18 cellular contexts compared by ENCODE assay signal in the genomic region with DNA sequence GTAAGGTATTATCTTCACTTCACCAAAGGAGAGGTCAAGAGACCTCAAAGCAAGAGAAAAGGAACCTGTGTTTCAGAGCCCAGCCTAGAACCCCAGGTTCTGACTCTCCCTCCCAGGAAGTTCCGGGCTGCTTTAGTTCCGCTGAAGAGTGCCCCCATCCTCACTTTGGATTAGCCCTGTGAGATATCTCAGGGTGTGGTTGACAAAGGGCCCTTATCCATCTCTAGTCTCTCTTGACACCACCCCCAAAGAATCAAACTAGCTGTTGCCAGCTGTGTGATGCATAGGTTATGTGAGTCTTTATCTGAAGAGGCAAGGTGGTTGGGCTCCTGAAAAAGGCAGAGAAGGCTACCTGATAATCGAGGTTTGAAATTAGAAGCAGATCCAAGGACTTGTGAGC. TPM values are rescaled to one million over a fixed set of nuclear protein-coding genes. Genes with fewer than 3 reads are reported as not detected.
DNase-seq lines count a peak whose midpoint lies in the region; ATAC-seq, FAIRE-seq and TF ChIP-seq lines count a peak whose summit lies in the region.
"Had no signal": no experiment of that assay in that cellular context is flagged by ENCODE, and none has a peak within 500 bp of the region (broad histone marks: within the 10 kb centered on the region; RNA-seq: fewer than 3 reads in every experiment).

No MANE protein-coding gene starts in this region.

- H3K27me3 Mint-ChIP-seq in CD4-positive, CD25-positive, alpha-beta regulatory T cell: no peaks in the 10 kb centered on the region
- H3K27me3 Mint-ChIP-seq: CD8-positive, alpha-beta memory T cell had no signal

- H3K9me3 ChIP-seq in CD4-positive, CD25-positive, alpha-beta regulatory T cell (ENCODE audit: control insufficient read depth in 2 of 2, low read length in 2 of 2): no peaks in the 10 kb centered on the region
- no peaks in the 10 kb centered on the region for H3K9me3 ChIP-seq in K562 (replicated peaks; ENCODE audit: control insufficient read depth, insufficient read depth, low read depth, low read length)
- no peaks in the 10 kb centered on the region for H3K9me3 ChIP-seq in body of pancreas
- H3K9me3 ChIP-seq: BE2C, Caco-2 had no signal

- no peaks in the 10 kb centered on the region for H3K9me3 Mint-ChIP-seq in CD4-positive, CD25-positive, alpha-beta regulatory T cell
- H3K9me3 Mint-ChIP-seq in stimulated activated effector memory CD8-positive, alpha-beta T cell treated with anti-CD3 and anti-CD28 coated beads, Interleukin-12 subunit alpha, Interleukin-12 subunit beta, amount 100 ng/mL, for 72 hours: no peaks in the 10 kb centered on the region
- H3K9me3 Mint-ChIP-seq: CD8-positive, alpha-beta memory T cell had no signal

- intact Hi-C loops in K562 (cut with micrococcal nuclease) (no loop called here), body of pancreas (cut with DNase I) (no loop called here)

- H3K4me2 ChIP-seq in K562 (ENCODE audit: insufficient read depth, low read length): peak overlapping the region; percentile 2; the same call in 1 of the 2 replicates

- no peak overlapping the region for H2AFZ ChIP-seq in K562 (ENCODE audit: low read depth, low read length)

- H3K27ac ChIP-seq in CD4-positive, CD25-positive, alpha-beta regulatory T cell (ENCODE audit: insufficient read depth, low read length, poor library complexity, severe bottlenecking): no peak overlapping the region
- no peak overlapping the region for H3K27ac ChIP-seq in K562 (ENCODE audit: extremely low read depth, low read depth, low read length)
- H3K27ac ChIP-seq in body of pancreas: no peak overlapping the region
- H3K27ac ChIP-seq: C4-2B had no signal

- H4K20me1 ChIP-seq in K562 (replicated peaks; ENCODE audit: control insufficient read depth, insufficient read depth, low read length): peaks cover 9% of the 10 kb centered on the region; the same call in 1 of the 2 replicates

- TF ChIP-seq CTCF in K562 (IDR thresholded peaks at IDR 0.05 in 2 of 3, conservative IDR thresholded peaks at IDR 0.05 in 1 of 3; ENCODE audit: insufficient read depth in 2 of 3, low read depth in 1 of 3, low read length in 3 of 3): no peak
- TF ChIP-seq CTCF in body of pancreas (IDR thresholded peaks at IDR 0.05): no peak

- POLR2A ChIA-PET in K562 (lab: Yijun Ruan, JAX): interaction anchor here (1.0 to 2.9 kb wide), 5 partner anchors 8 to 20 kb away, joined by 3 to 17 read pairs (median 8); a partner anchor contains a TSS

- no peak overlapping the region for H3K4me3 Mint-ChIP-seq in CD4-positive, CD25-positive, alpha-beta regulatory T cell
- no peak overlapping the region for H3K4me3 Mint-ChIP-seq in stimulated activated effector memory CD8-positive, alpha-beta T cell treated with anti-CD3 and anti-CD28 coated beads, Interleukin-12 subunit alpha, Interleukin-12 subunit beta, amount 100 ng/mL, for 72 hours
- H3K4me3 Mint-ChIP-seq: CD8-positive, alpha-beta memory T cell had no signal

- no peak for ATAC-seq in CD4-positive, CD25-positive, alpha-beta regulatory T cell (ENCODE audit: low read depth in 2 of 2)
- peak; percentile 77 for ATAC-seq in K562
- ATAC-seq in stimulated activated effector memory CD8-positive, alpha-beta T cell treated with anti-CD3 and anti-CD28 coated beads, Interleukin-12 subunit alpha, Interleukin-12 subunit beta, amount 100 ng/mL, for 72 hours: no peak
- ATAC-seq in body of pancreas: no peak
- no peak for ATAC-seq in stimulated activated naive CD8-positive, alpha-beta T cell treated with anti-CD3 and anti-CD28 coated beads, Interleukin-15, Interleukin-2, amounts not matched to agents 100 U/mL and 50 U/mL, for 24 hours
- ATAC-seq: HepG2 had no signal

- BruUV-seq in K562 (replicated peaks; lab: Mats Ljungman, UMichigan): no TSS peak

- H3K4me3 ChIP-seq in CD4-positive, CD25-positive, alpha-beta regulatory T cell (ENCODE audit: low read depth, low read length): no peak overlapping the region
- H3K4me3 ChIP-seq in K562 (no peak overlapping the region), body of pancreas (no peak overlapping the region)

- H3K27me3 ChIP-seq in CD4-positive, CD25-positive, alpha-beta regulatory T cell (ENCODE audit: control insufficient read depth, insufficient read depth, low read length): no peaks in the 10 kb centered on the region
- no peaks in the 10 kb centered on the region for H3K27me3 ChIP-seq in K562 (ENCODE audit: control insufficient read depth in 2 of 2, insufficient read depth in 2 of 2, low read length in 2 of 2)
- H3K27me3 ChIP-seq in body of pancreas: no peaks in the 10 kb centered on the region
- H3K27me3 ChIP-seq: BE2C had no signal

- no peak for TF ChIP-seq RAD21 in K562 (CRISPR knock-in tag; conservative IDR thresholded peaks at IDR 0.05 in 1 of 2, IDR thresholded peaks at IDR 0.05 in 1 of 2)

- TF ChIP-seq POLR2A in K562 (conservative IDR thresholded peaks at IDR 0.05) (no peak), body of pancreas (IDR thresholded peaks at IDR 0.05) (no peak)

- TF ChIP-seq EP300 in K562 (IDR thresholded peaks at IDR 0.05; ENCODE audit: low read length): no peak

- CTCF ChIA-PET in K562 (lab: Yijun Ruan, JAX; ENCODE audit: low intra/inter-chr PET ratio): no interaction called here

- H3K27ac Mint-ChIP-seq in CD4-positive, CD25-positive, alpha-beta regulatory T cell: peak overlapping the region in 2 of 3 donors; percentile 52 to 71
- peak overlapping the region; percentile 7 for H3K27ac Mint-ChIP-seq in stimulated activated effector memory CD8-positive, alpha-beta T cell treated with anti-CD3 and anti-CD28 coated beads, Interleukin-12 subunit alpha, Interleukin-12 subunit beta, amount 100 ng/mL, for 72 hours

- H3K9me1 ChIP-seq in K562 (ENCODE audit: control insufficient read depth, insufficient read depth, low read length): peaks cover 8% of the 10 kb centered on the region

- in situ Hi-C loops in K562 (cut with MboI): no loop called here

- H3K36me3 ChIP-seq in CD4-positive, CD25-positive, alpha-beta regulatory T cell (ENCODE audit: control insufficient read depth, insufficient read depth, low read length): peaks cover 67% of the 10 kb centered on the region
- H3K36me3 ChIP-seq in K562 (ENCODE audit: control insufficient read depth, insufficient read depth, low read length) (peaks cover 67% of the 10 kb centered on the region), body of pancreas (replicated peaks in 1 of 2; ENCODE audit: insufficient read depth in 1 of 2, low read depth in 2 of 2) (peaks cover 6 to 26% of the 10 kb centered on the region in 2 donors)

- H3K9ac ChIP-seq in K562 (ENCODE audit: insufficient read depth in 1 of 2, low read depth in 2 of 2, low read length in 2 of 2): no peak overlapping the region

- H3K4me1 ChIP-seq in CD4-positive, CD25-positive, alpha-beta regulatory T cell (ENCODE audit: control insufficient read depth, insufficient read depth, low read length, poor library complexity, severe bottlenecking): no peaks in the 10 kb centered on the region
- peaks cover 7 to 21% of the 10 kb centered on the region in 2 experiments for H3K4me1 ChIP-seq in K562 (replicated peaks in 1 of 2; ENCODE audit: control insufficient read depth in 2 of 2, insufficient read depth in 2 of 2, low read length in 2 of 2)
- H3K4me1 ChIP-seq in body of pancreas: no peaks in the 10 kb centered on the region
- H3K4me1 ChIP-seq: BE2C had no signal

- WGBS in K562 (ENCODE audit: insufficient coverage, low coverage, missing lambda C conversion rate): 6% methylated on average over 3 of the region's 3 CpGs
- WGBS in body of pancreas, 2 donors: 83% methylated on average over 3 of the region's 3 CpGs

- FAIRE-seq in K562 (lab: Jason Lieb, UNC): peak; percentile 70
- FAIRE-seq: A204.1, GM12892, HepG2, HTR-8/SVneo had no signal

- H3K79me2 ChIP-seq in K562 (ENCODE audit: control insufficient read depth, insufficient read depth, low read length): no peaks in the 10 kb centered on the region

- peaks cover 49% of the 10 kb centered on the region for H3K36me3 Mint-ChIP-seq in CD4-positive, CD25-positive, alpha-beta regulatory T cell
- H3K36me3 Mint-ChIP-seq in stimulated activated effector memory CD8-positive, alpha-beta T cell treated with anti-CD3 and anti-CD28 coated beads, Interleukin-12 subunit alpha, Interleukin-12 subunit beta, amount 100 ng/mL, for 72 hours: peaks cover 70% of the 10 kb centered on the region

- H3K4me1 Mint-ChIP-seq in CD4-positive, CD25-positive, alpha-beta regulatory T cell: peaks cover 4 to 16% (median 6%) of the 10 kb centered on the region in 4 donors
- H3K4me1 Mint-ChIP-seq in stimulated activated effector memory CD8-positive, alpha-beta T cell treated with anti-CD3 and anti-CD28 coated beads, Interleukin-12 subunit alpha, Interleukin-12 subunit beta, amount 100 ng/mL, for 72 hours: peaks cover 5% of the 10 kb centered on the region

- DNase-seq in CD4-positive, CD25-positive, alpha-beta regulatory T cell: no peak
- DNase-seq in K562 (ENCODE audit: extremely low read depth in 1 of 4, low spot score in 3 of 4) (peak; percentile 32 to 75 (median 48)), islet precursor cell (peak; percentile 32), body of pancreas (no peak)
- DNase-seq in stimulated activated effector memory CD8-positive, alpha-beta T cell treated with anti-CD3 and anti-CD28 coated beads, Interleukin-12 subunit alpha, Interleukin-12 subunit beta, amount 100 ng/mL, for 72 hours (ENCODE audit: low spot score in 2 of 2): no peak
- DNase-seq in activated CD4-positive, alpha-beta T cell treated with anti-CD3 and anti-CD28 coated beads, Interleukin-2, amount 50 U/mL, for 1 hour: no peak
- DNase-seq in stimulated activated naive CD8-positive, alpha-beta T cell treated with anti-CD3 and anti-CD28 coated beads, Interleukin-15, Interleukin-2, amounts not matched to agents 100 U/mL and 50 U/mL, for 24 hours: no peak
- DNase-seq: BE2C; Caco-2; CD8-positive, alpha-beta memory T cell; DND-41; GDM1 had no signal

RNA-seq across cellular contexts. Expression of a gene that starts 20.6 kb away (rescaled TPM):
- total RNA-seq in CD4-positive, CD25-positive, alpha-beta regulatory T cell: 37.7 TPM
- polyA plus RNA-seq in CD4-positive, CD25-positive, alpha-beta regulatory T cell: 1 to 10 TPM; 3.2 to 5.3 (median 4.0) TPM
- 42.9 and 59.6 TPM in 2 replicates for total RNA-seq in K562 (2011; cell fraction: chromatin; rRNA removed; ENCODE audit: low replicate concordance)
- total RNA-seq in K562 (2011; cell fraction: nucleolus; rRNA removed): 23.3 and 37.0 TPM in 2 replicates
- 28.0 and 31.7 TPM in 2 replicates for total RNA-seq in K562 (2011; cell fraction: nucleoplasm; rRNA removed)
- total RNA-seq in K562 (2014; rRNA removed) (6.2 and 7.1 TPM in 2 replicates), K562 (2014; rRNA removed; fragmentation: Illumina TruSeq; extraction: Trizol) (5.4 and 5.6 TPM in 2 replicates), K562 (2015; rRNA removed; fragmentation: Illumina TruSeq; extraction: Trizol) (8.3 and 8.8 TPM in 2 replicates), K562 (2021) (15.7 and 17.4 TPM in 2 replicates), body of pancreas (10 to 100 TPM; 24.9 to 27.0 TPM)
- polyA plus RNA-seq in K562 (2011; rRNA removed) (8.0 and 9.4 TPM in 2 replicates), K562 (2014; fragmentation: Illumina TruSeq; extraction: Trizol) (17.9 and 19.3 TPM in 2 replicates), K562 (2014; fragmentation: Nextera tagmentation; extraction: Ambion mirVana) (1 to 10 TPM; 2.2 to 2.5 TPM), K562 (2014; rRNA removed) (11.1 and 12.6 TPM in 2 replicates)
- polyA plus RNA-seq in K562 (2011; cell fraction: cytosol; rRNA removed): 8.8 and 10.7 TPM in 2 replicates
- 18.6 and 33.2 TPM in 2 replicates for polyA plus RNA-seq in K562 (2011; cell fraction: nucleus; rRNA removed)
- 13.0 and 15.4 TPM in 2 replicates for polyA plus RNA-seq in K562 (2012)
- polyA minus RNA-seq in K562 (2011; rRNA and poly(A)+ RNA removed): 16.3 and 16.7 TPM in 2 replicates
- 8.3 and 11.7 TPM in 2 replicates for polyA minus RNA-seq in K562 (2011; cell fraction: cytosol; rRNA and poly(A)+ RNA removed)
- polyA minus RNA-seq in K562 (2011; cell fraction: nucleus; rRNA and poly(A)+ RNA removed): 25.2 and 29.1 TPM in 2 replicates

RNA-seq across cellular contexts. Expression of a gene that starts 52.7 kb away (rescaled TPM):
- total RNA-seq in CD4-positive, CD25-positive, alpha-beta regulatory T cell: 0.25 TPM
- polyA plus RNA-seq in CD4-positive, CD25-positive, alpha-beta regulatory T cell: not detected
- not detected in 2 replicates for total RNA-seq in K562 (2011; cell fraction: chromatin; rRNA removed; ENCODE audit: low replicate concordance)
- total RNA-seq in K562 (2011; cell fraction: nucleolus; rRNA removed): 0.17 TPM in 1 of 2 replicates, not detected in the other
- total RNA-seq in K562 (2011; cell fraction: nucleoplasm; rRNA removed): 0.29 TPM in 1 of 2 replicates, not detected in the other
- total RNA-seq in K562 (2014; rRNA removed): 0.27 TPM in 1 of 2 replicates, not detected in the other
- total RNA-seq in K562 (2014; rRNA removed; fragmentation: Illumina TruSeq; extraction: Trizol): 0.04 TPM in 1 of 2 replicates, not detected in the other
- total RNA-seq in K562 (2015; rRNA removed; fragmentation: Illumina TruSeq; extraction: Trizol): 0.14 TPM in 1 of 2 replicates, not detected in the other
- total RNA-seq in K562 (2021): 0.11 and 0.13 TPM in 2 replicates
- not detected in 2 replicates for polyA plus RNA-seq in K562 (2011; rRNA removed)
- polyA plus RNA-seq in K562 (2011; cell fraction: cytosol; rRNA removed): 0.06 and 0.07 TPM in 2 replicates
- polyA plus RNA-seq in K562 (2011; cell fraction: nucleus; rRNA removed): not detected in 2 replicates
- 0.22 and 2.4 TPM in 2 replicates for polyA plus RNA-seq in K562 (2012)
- 0.16 and 0.17 TPM in 2 replicates for polyA plus RNA-seq in K562 (2014; fragmentation: Illumina TruSeq; extraction: Trizol)
- polyA plus RNA-seq in K562 (2014; fragmentation: Nextera tagmentation; extraction: Ambion mirVana): under 1 TPM in 1 of 2 experiments, not detected in 1; 0.08 TPM
- polyA plus RNA-seq in K562 (2014; rRNA removed): 0.07 and 0.22 TPM in 2 replicates
- polyA minus RNA-seq in K562 (2011; rRNA and poly(A)+ RNA removed): not detected in 2 replicates
- polyA minus RNA-seq in K562 (2011; cell fraction: cytosol; rRNA and poly(A)+ RNA removed): not detected in 2 replicates
- not detected in 2 replicates for polyA minus RNA-seq in K562 (2011; cell fraction: nucleus; rRNA and poly(A)+ RNA removed)
- not detected for total RNA-seq in body of pancreas
- total RNA-seq: CD8-positive, alpha-beta memory T cell; H4; HepG2 had no signal
- polyA plus RNA-seq: CD8-positive, alpha-beta memory T cell; HepG2 had no signal

Comparison
In these comparisons a context has a peak if more than half of its experiments do, and no peak if none do; other contexts are left out.
1. DNase-seq: peak in K562 (4 of 4) and islet precursor cell (single experiment); none in CD4-positive, CD25-positive, alpha-beta regulatory T cell (0 of 3), stimulated activated effector memory CD8-positive, alpha-beta T cell treated with anti-CD3 and anti-CD28 coated beads, Interleukin-12 subunit alpha, Interleukin-12 subunit beta, amount 100 ng/mL, for 72 hours (0 of 2), activated CD4-positive, alpha-beta T cell treated with anti-CD3 and anti-CD28 coated beads, Interleukin-2, amount 50 U/mL, for 1 hour (single experiment), body of pancreas (0 of 4) and stimulated activated naive CD8-positive, alpha-beta T cell treated with anti-CD3 and anti-CD28 coated beads, Interleukin-15, Interleukin-2, amounts not matched to agents 100 U/mL and 50 U/mL, for 24 hours (single experiment).